Comparison of ENCODE assay signal across 7 cellular contexts in genomic region chr19:36773223-36773579, GRCh38. TPM values are rescaled to one million over a fixed set of nuclear protein-coding genes. Genes with fewer than 3 reads are reported as not detected.
DNase-seq lines count a peak whose midpoint lies in the region; ATAC-seq, FAIRE-seq and TF ChIP-seq lines count a peak whose summit lies in the region.

No MANE protein-coding gene starts in this region.

- BruUV-seq in Panc1 (replicated peaks; lab: Mats Ljungman, UMichigan), result TSS peak; percentile 78

- H3K36me3 ChIP-seq in Panc1 (ENCODE audit: control insufficient read depth, insufficient read depth, low read length), result no peaks in the 10 kb centered on the region
- H3K36me3 ChIP-seq in small intestine (ENCODE audit: control insufficient read depth in 2 of 2, insufficient read depth in 2 of 2, low read length in 2 of 2), result no peaks in the 10 kb centered on the region

- H3K4me1 ChIP-seq in Panc1 (ENCODE audit: control insufficient read depth, insufficient read depth, low read length) (no peaks in the 10 kb centered on the region), small intestine (ENCODE audit: control insufficient read depth in 2 of 2, insufficient read depth in 1 of 2, low read depth in 1 of 2, low read length in 1 of 2) (no peaks in the 10 kb centered on the region)

- FAIRE-seq in small intestine (lab: Jason Lieb, UNC), result no peak

- in situ Hi-C loops in Panc1 (cut with HindIII; ENCODE audit: low pct_unique_long_range_greater_than_20kb, low sequenced_read_pairs), result no loop called here

- ATAC-seq in GM21529 (IDR thresholded peaks at IDR 0.05; ENCODE audit: unreplicated experiment) (peak; percentile 15), Panc1 (peak; percentile 46; the same call in 1 of the 2 replicates)

- intact Hi-C loops in Panc1 (cut with micrococcal nuclease; ENCODE audit: unreplicated experiment), result no loop called here

- H3K27me3 ChIP-seq in Panc1 (ENCODE audit: control insufficient read depth, insufficient read depth, low read length), result no peaks in the 10 kb centered on the region
- no peaks in the 10 kb centered on the region for H3K27me3 ChIP-seq in small intestine (ENCODE audit: control insufficient read depth in 2 of 2, insufficient read depth in 2 of 2, low read length in 2 of 2)

- POLR2A ChIA-PET in Panc1 (lab: Charles Lee), result interaction anchor here (0.6 to 1.1 kb wide), 2 partner anchors 64 to 373 kb away, joined by 3 read pairs; no protein-coding TSS in a partner anchor

- CTCF ChIA-PET in Panc1 (lab: Charles Lee), result interaction anchor here (0.5 kb wide), 1 partner anchor 583 kb away, joined by 4 read pairs; no protein-coding TSS in a partner anchor

- TF ChIP-seq CTCF in Panc1 (IDR thresholded peaks at IDR 0.05) (no peak), fibroblast of mammary gland (conservative IDR thresholded peaks at IDR 0.05; ENCODE audit: control insufficient read depth, insufficient read depth, low read depth, low read length) (no peak)

- WGBS in small intestine, 3 donors, result 4 to 13% (median 11%) methylated on average over 15 of the region's 15 CpGs

- H3K4me3 ChIP-seq in Panc1 (ENCODE audit: low read depth in 2 of 2, low read length in 2 of 2) (peak overlapping the region; percentile 58 to 80), fibroblast of mammary gland (ENCODE audit: control insufficient read depth, low read depth, low read length) (peak overlapping the region; percentile 89), small intestine (ENCODE audit: low read depth in 1 of 2, low read length in 2 of 2) (peak overlapping the region; percentile 47 to 76)

- no peak for DNase-seq in Panc1 (ENCODE audit: low read depth, low spot score)
- no peak for DNase-seq in fibroblast of mammary gland (ENCODE audit: low read depth)
- no peak for DNase-seq in small intestine
- DNase-seq in HuH-7.5 (ENCODE audit: low spot score), result no peak
- DNase-seq in NCI-H146 (lab: John Stamatoyannopoulos, UW), result no peak
- no peak for DNase-seq in NCI-H2196 (lab: John Stamatoyannopoulos, UW; ENCODE audit: unreplicated experiment)

- H3K9me3 ChIP-seq in Panc1 (ENCODE audit: control insufficient read depth, insufficient read depth, low read depth, low read length), result peaks cover 19% of the 10 kb centered on the region; the same call in 1 of the 2 replicates
- peaks cover 3% of the 10 kb centered on the region for H3K9me3 ChIP-seq in small intestine (ENCODE audit: control insufficient read depth, low read depth)

- H3K27ac ChIP-seq in Panc1 (ENCODE audit: low read length) (peak overlapping the region; percentile 97), small intestine (ENCODE audit: low read depth in 1 of 2, low read length in 1 of 2) (no peak overlapping the region)

RNA-seq across cellular contexts. Expression of gene ZNF850, which starts 0.6 kb away (rescaled TPM):
- total RNA-seq in Panc1 (2021; ENCODE audit: unreplicated experiment), result 15.3 TPM
- polyA plus RNA-seq in Panc1 (2012; ENCODE audit: insufficient read length), result 0.96 TPM
- under 1 TPM; 0.22 to 0.45 (median 0.27) TPM for polyA plus RNA-seq in small intestine
